ENCODE assay signal across 1 cellular context in the genomic region with DNA sequence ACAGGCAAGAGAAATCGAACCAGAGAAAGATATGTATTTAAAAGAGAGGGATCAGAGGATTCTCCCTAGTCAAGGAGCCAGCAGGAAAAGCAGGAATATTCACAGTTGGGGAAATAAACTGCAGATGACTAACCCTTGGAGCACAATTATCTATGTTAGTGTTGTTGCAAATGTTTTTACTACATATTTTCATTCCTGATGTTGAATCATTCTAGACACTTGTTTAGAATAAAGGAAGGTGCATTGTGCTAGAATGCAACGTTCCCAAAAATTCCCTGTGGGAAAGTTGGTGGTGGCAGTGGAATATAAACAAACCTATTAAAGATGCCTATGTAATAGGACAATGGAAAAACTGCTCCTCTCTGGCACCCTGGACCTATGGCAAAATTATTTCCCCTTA.
TF ChIP-seq lines count a peak whose summit lies in the region.

No MANE protein-coding gene starts in this region.

TF ChIP-seq in WTC11, 78 proteins besides CTCF, POLR2A, EP300 and RAD21 (continued from another document):
- TF ChIP-seq, protein P1, sequence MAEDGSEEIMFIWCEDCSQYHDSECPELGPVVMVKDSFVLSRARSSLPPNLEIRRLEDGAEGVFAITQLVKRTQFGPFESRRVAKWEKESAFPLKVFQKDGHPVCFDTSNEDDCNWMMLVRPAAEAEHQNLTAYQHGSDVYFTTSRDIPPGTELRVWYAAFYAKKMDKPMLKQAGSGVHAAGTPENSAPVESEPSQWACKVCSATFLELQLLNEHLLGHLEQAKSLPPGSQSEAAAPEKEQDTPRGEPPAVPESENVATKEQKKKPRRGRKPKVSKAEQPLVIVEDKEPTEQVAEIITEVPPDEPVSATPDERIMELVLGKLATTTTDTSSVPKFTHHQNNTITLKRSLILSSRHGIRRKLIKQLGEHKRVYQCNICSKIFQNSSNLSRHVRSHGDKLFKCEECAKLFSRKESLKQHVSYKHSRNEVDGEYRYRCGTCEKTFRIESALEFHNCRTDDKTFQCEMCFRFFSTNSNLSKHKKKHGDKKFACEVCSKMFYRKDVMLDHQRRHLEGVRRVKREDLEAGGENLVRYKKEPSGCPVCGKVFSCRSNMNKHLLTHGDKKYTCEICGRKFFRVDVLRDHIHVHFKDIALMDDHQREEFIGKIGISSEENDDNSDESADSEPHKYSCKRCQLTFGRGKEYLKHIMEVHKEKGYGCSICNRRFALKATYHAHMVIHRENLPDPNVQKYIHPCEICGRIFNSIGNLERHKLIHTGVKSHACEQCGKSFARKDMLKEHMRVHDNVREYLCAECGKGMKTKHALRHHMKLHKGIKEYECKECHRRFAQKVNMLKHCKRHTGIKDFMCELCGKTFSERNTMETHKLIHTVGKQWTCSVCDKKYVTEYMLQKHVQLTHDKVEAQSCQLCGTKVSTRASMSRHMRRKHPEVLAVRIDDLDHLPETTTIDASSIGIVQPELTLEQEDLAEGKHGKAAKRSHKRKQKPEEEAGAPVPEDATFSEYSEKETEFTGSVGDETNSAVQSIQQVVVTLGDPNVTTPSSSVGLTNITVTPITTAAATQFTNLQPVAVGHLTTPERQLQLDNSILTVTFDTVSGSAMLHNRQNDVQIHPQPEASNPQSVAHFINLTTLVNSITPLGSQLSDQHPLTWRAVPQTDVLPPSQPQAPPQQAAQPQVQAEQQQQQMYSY (CRISPR knock-in tag; IDR thresholded peaks at IDR 0.05) = no peak
- no peak for TF ChIP-seq NR3C1 (CRISPR knock-in tag; conservative IDR thresholded peaks at IDR 0.05; ENCODE audit: low read depth)
- no peak for TF ChIP-seq SMAD4 (CRISPR knock-in tag; IDR thresholded peaks at IDR 0.05)
- TF ChIP-seq, protein P2, sequence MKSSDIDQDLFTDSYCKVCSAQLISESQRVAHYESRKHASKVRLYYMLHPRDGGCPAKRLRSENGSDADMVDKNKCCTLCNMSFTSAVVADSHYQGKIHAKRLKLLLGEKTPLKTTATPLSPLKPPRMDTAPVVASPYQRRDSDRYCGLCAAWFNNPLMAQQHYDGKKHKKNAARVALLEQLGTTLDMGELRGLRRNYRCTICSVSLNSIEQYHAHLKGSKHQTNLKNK (CRISPR knock-in tag; IDR thresholded peaks at IDR 0.05) = no peak
- TF ChIP-seq, protein P3, sequence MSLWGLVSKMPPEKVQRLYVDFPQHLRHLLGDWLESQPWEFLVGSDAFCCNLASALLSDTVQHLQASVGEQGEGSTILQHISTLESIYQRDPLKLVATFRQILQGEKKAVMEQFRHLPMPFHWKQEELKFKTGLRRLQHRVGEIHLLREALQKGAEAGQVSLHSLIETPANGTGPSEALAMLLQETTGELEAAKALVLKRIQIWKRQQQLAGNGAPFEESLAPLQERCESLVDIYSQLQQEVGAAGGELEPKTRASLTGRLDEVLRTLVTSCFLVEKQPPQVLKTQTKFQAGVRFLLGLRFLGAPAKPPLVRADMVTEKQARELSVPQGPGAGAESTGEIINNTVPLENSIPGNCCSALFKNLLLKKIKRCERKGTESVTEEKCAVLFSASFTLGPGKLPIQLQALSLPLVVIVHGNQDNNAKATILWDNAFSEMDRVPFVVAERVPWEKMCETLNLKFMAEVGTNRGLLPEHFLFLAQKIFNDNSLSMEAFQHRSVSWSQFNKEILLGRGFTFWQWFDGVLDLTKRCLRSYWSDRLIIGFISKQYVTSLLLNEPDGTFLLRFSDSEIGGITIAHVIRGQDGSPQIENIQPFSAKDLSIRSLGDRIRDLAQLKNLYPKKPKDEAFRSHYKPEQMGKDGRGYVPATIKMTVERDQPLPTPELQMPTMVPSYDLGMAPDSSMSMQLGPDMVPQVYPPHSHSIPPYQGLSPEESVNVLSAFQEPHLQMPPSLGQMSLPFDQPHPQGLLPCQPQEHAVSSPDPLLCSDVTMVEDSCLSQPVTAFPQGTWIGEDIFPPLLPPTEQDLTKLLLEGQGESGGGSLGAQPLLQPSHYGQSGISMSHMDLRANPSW (CRISPR knock-in tag; conservative IDR thresholded peaks at IDR 0.05; ENCODE audit: low read depth) = no peak
- TF ChIP-seq, protein P4, sequence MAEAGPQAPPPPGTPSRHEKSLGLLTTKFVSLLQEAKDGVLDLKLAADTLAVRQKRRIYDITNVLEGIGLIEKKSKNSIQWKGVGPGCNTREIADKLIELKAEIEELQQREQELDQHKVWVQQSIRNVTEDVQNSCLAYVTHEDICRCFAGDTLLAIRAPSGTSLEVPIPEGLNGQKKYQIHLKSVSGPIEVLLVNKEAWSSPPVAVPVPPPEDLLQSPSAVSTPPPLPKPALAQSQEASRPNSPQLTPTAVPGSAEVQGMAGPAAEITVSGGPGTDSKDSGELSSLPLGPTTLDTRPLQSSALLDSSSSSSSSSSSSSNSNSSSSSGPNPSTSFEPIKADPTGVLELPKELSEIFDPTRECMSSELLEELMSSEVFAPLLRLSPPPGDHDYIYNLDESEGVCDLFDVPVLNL (CRISPR knock-in tag; IDR thresholded peaks at IDR 0.05; ENCODE audit: borderline replicate concordance, low read depth) = no peak
